Comparison of ENCODE assay signal across 25 cellular contexts in the genomic region with DNA sequence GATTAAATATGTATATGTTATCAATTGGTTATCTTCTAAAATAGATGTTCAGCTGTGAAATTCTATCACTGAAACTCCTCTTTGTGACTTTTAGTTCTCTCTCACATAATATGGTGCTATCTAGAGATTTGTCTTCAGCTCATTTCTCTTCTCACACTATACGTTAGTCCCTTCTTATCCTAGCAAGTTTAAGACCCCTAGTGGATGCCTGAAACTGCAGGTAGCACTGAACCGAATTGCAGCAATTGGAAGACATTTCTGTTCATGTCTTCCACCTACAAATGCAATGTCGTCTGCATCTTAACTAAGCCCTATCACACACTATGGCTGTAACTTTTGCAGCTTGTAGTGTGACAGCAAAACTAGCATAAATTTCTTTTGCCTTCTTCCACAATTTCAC.
DNase-seq lines count a peak whose midpoint lies in the region; ATAC-seq, FAIRE-seq and TF ChIP-seq lines count a peak whose summit lies in the region.
"Had no signal": no experiment of that assay in that cellular context is flagged by ENCODE, and none has a peak within 500 bp of the region (broad histone marks: within the 10 kb centered on the region; RNA-seq: fewer than 3 reads in every experiment).

No MANE protein-coding gene starts in this region.

- no peaks in the 10 kb centered on the region for H3K9me3 ChIP-seq in RWPE2 (ENCODE audit: severe bottlenecking)
- peaks cover 14% of the 10 kb centered on the region for H3K9me3 ChIP-seq in neural progenitor cell (ENCODE audit: low read depth)

- no peak overlapping the region for H2AFZ ChIP-seq in neural progenitor cell (replicated peaks)
- H2AFZ ChIP-seq: GM23248 had no signal

- H3K4me3 Mint-ChIP-seq in neural progenitor cell = no peak overlapping the region
- H3K4me3 Mint-ChIP-seq: CD4-positive, CD25-positive, alpha-beta regulatory T cell; T-helper 1 cell treated with Interleukin-12 subunit alpha and Interleukin-12 subunit beta and Interleukin-4 antibody, amounts not matched to agents 30 μg/mL and 1 μg/mL, for 36 hours had no signal

- no peaks in the 10 kb centered on the region for H3K36me3 ChIP-seq in RWPE2 (ENCODE audit: low read depth)
- H3K36me3 ChIP-seq in neural progenitor cell = no peaks in the 10 kb centered on the region
- H3K36me3 ChIP-seq: SJSA1 had no signal

- H3K27me3 ChIP-seq in RWPE2 (ENCODE audit: insufficient read depth, poor library complexity, severe bottlenecking) (peaks cover 3% of the 10 kb centered on the region), neural progenitor cell (no peaks in the 10 kb centered on the region)
- H3K27me3 ChIP-seq: SJSA1 had no signal

- no peaks in the 10 kb centered on the region for H4K20me1 ChIP-seq in neural progenitor cell (ENCODE audit: low read depth)

- H3K9ac ChIP-seq in neural progenitor cell = no peak overlapping the region
- H3K9ac ChIP-seq: GM23248 had no signal

- H3K4me1 ChIP-seq in RWPE2 (ENCODE audit: insufficient read depth, poor library complexity, severe bottlenecking) (no peaks in the 10 kb centered on the region), neural progenitor cell (no peaks in the 10 kb centered on the region)
- H3K4me1 ChIP-seq: SJSA1 had no signal

- no peaks in the 10 kb centered on the region for H3F3A ChIP-seq in neural progenitor cell (ENCODE audit: low read depth)

- no peak overlapping the region for H3K4me2 ChIP-seq in neural progenitor cell

- peaks cover 6% of the 10 kb centered on the region for H3K4me1 Mint-ChIP-seq in neural progenitor cell
- H3K4me1 Mint-ChIP-seq: CD4-positive, CD25-positive, alpha-beta regulatory T cell had no signal

- H3K79me2 ChIP-seq in neural progenitor cell (ENCODE audit: low read depth) = no peaks in the 10 kb centered on the region

- TF ChIP-seq CTCF in D721Med (IDR thresholded peaks at IDR 0.05; ENCODE audit: insufficient read depth, missing control alignments) (peak; percentile 16), RWPE2 (IDR thresholded peaks at IDR 0.05; ENCODE audit: poor library complexity, severe bottlenecking) (peak; percentile 15), neural progenitor cell (IDR thresholded peaks at IDR 0.05) (peak; percentile 24), omental fat pad (IDR thresholded peaks at IDR 0.05) (no peak)

- peaks cover 19% of the 10 kb centered on the region for H3K9me3 Mint-ChIP-seq in neural progenitor cell

- no peak for ATAC-seq in RWPE2 (ENCODE audit: low read depth)
- no peak for ATAC-seq in omental fat pad (ENCODE audit: low FRiP score)
- ATAC-seq: HCT116, Right ventricle myocardium inferior had no signal

- H3K27ac ChIP-seq in RWPE2 (ENCODE audit: poor library complexity, severe bottlenecking) (no peak overlapping the region), neural progenitor cell (no peak overlapping the region)
- H3K27ac ChIP-seq: GM23248, SJSA1 had no signal

- no peak overlapping the region for H3K27ac Mint-ChIP-seq in neural progenitor cell
- H3K27ac Mint-ChIP-seq: CD4-positive, CD25-positive, alpha-beta regulatory T cell; T-helper 1 cell treated with Interleukin-12 subunit alpha and Interleukin-12 subunit beta and Interleukin-4 antibody, amounts not matched to agents 30 μg/mL and 1 μg/mL, for 36 hours had no signal

- FAIRE-seq in D721Med (lab: Jason Lieb, UNC) = no peak
- FAIRE-seq: A204.1, GM12892, RCC 7860 had no signal

- H3K4me3 ChIP-seq in Jurkat, Clone E6-1 (ENCODE audit: low read length) = no peak overlapping the region
- H3K4me3 ChIP-seq in RWPE2 (ENCODE audit: severe bottlenecking) = no peak overlapping the region
- no peak overlapping the region for H3K4me3 ChIP-seq in neural progenitor cell
- H3K4me3 ChIP-seq: GM23248, SJSA1 had no signal

- peaks cover 3% of the 10 kb centered on the region for H3K36me3 Mint-ChIP-seq in neural progenitor cell
- H3K36me3 Mint-ChIP-seq: CD4-positive, CD25-positive, alpha-beta regulatory T cell had no signal

- H3K27me3 Mint-ChIP-seq in neural progenitor cell (ENCODE audit: insufficient read depth, low read depth) = peaks cover 4% of the 10 kb centered on the region
- H3K27me3 Mint-ChIP-seq: CD4-positive, CD25-positive, alpha-beta regulatory T cell had no signal

- DNase-seq in D721Med (ENCODE audit: insufficient read length, low spot score) (no peak), RWPE2 (ENCODE audit: low spot score) (no peak), neural progenitor cell (ENCODE audit: low spot score) (no peak), OCI-M1 (lab: John Stamatoyannopoulos, UW) (no peak), omental fat pad (ENCODE audit: low spot score) (no peak)
- peak; percentile 7 for DNase-seq in Jurkat, Clone E6-1 (ENCODE audit: low read depth, low spot score)
- no peak for DNase-seq in central memory CD4-positive, alpha-beta T cell
- DNase-seq: CD4-positive, CD25-positive, alpha-beta regulatory T cell; DMS79 treated with DMSO at 0.1 percent for 48 hours; GM23248; Kasumi-1; NCI-H1092; NCI-H1436 treated with DMSO at 0.1 percent for 48 hours; NCI-H1930; NCI-H2227 treated with DMSO at 0.1 percent for 48 hours; NCI-H510A treated with DMSO at 0.1 percent for 48 hours; NCI-H748 treated with DMSO at 0.1 percent for 48 hours; NK-92 treated with Interleukin-12 subunit alpha and Interleukin-12 subunit beta, amount 100 ng/mL, for 24 hours had no signal

Comparison
In these comparisons a context has a peak if more than half of its experiments do, and no peak if none do; other contexts are left out.
1. CTCF ChIP-seq: peak in D721Med (single experiment), RWPE2 (single experiment) and neural progenitor cell (single experiment); none in omental fat pad (0 of 3).